2 cellular contexts compared by ENCODE assay signal in genomic region chr17:75159196-75160031, GRCh38.
TF ChIP-seq lines count a peak whose summit lies in the region.

No MANE protein-coding gene starts in this region.

TF ChIP-seq in GM23338, 12 proteins besides CTCF, POLR2A, EP300 and RAD21:
- TF ChIP-seq REST (IDR thresholded peaks at IDR 0.05; ENCODE audit: unreplicated experiment) (no peak), ZNF331 (CRISPR knock-in tag; IDR thresholded peaks at IDR 0.05; ENCODE audit: low read depth) (no peak), ZNF462 (CRISPR knock-in tag; IDR thresholded peaks at IDR 0.05) (no peak)

TF ChIP-seq in HepG2, 621 proteins besides CTCF, POLR2A, EP300 and RAD21:
- TF ChIP-seq TBL1XR1 (IDR thresholded peaks at IDR 0.05; ENCODE audit: borderline replicate concordance, low read length, partially characterized antibody) (no peak), ZNF770 (CRISPR knock-in tag; IDR thresholded peaks at IDR 0.05) (peak; percentile 83), GFI1 (CRISPR knock-in tag; IDR thresholded peaks at IDR 0.05; ENCODE audit: borderline replicate concordance) (peak; percentile 48; the same call in 1 of the 2 replicates)
